ENCODE assay signal across 28 cellular contexts in the genomic region with DNA sequence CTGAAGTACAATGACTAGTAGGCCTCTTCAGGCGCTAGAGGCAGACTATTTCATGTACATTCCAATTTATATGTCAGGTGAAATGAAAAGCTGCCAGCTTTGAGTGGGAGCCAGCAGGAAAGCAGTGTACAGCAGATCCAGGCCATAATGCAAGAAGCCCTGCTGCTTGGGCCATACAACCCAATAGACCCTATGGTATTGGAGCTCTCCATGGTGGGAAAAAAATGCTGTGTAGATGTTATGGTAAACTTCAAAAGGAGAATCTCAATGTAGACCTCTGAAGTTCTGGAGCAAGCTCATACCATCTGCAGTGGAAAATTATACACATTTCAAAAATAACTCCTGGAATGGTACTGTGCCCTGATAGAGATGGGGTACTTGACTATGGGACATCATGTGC.
"Had no signal": no experiment of that assay in that cellular context is flagged by ENCODE, and none has a peak within 500 bp of the region (broad histone marks: within the 10 kb centered on the region; RNA-seq: fewer than 3 reads in every experiment).

No MANE protein-coding gene starts in this region.

- H3K27ac ChIP-seq: colonic mucosa, epithelial cell of prostate, esophagus squamous epithelium, gastrocnemius medialis, heart right ventricle, left lung, lower lobe of right lung had no signal

- ATAC-seq: effector memory CD8-positive, alpha-beta T cell; esophagus mucosa; gastrocnemius medialis; heart right ventricle; left cardiac atrium; left lung; left ventricle myocardium superior; lower lobe of right lung; mucosa of descending colon had no signal

- H3K4me3 ChIP-seq: colonic mucosa, esophagus squamous epithelium, gastrocnemius medialis, heart right ventricle, left lung, lower lobe of right lung, mucosa of descending colon had no signal

- H3K9me3 Mint-ChIP-seq: dendritic cell treated with granulocyte-macrophage colony-stimulating factor and Interleukin-4, amounts not matched to agents 40 ng/mL and 50 ng/mL, for 4 days; effector memory CD8-positive, alpha-beta T cell; endodermal cell; mesothelial cell of epicardium; naive B cell had no signal

- H3K36me3 Mint-ChIP-seq: mesothelial cell of epicardium, naive B cell had no signal

- H3K27me3 ChIP-seq: colonic mucosa, gastrocnemius medialis, heart right ventricle, left lung had no signal

- DNase-seq: colonic mucosa; cortex of kidney; effector CD8-positive, alpha-beta T cell; effector memory CD8-positive, alpha-beta T cell; endodermal cell; erythroblast; esophagus squamous epithelium; foreskin fibroblast; foreskin melanocyte; gastrocnemius medialis; glutamatergic neuron; head of caudate nucleus; heart right ventricle; hippocampal formation; left cardiac atrium; left lung; left ventricle myocardium superior; lower lobe of right lung; mesenchymal stem cell; mucosa of descending colon; naive B cell had no signal

- H3K4me3 Mint-ChIP-seq: dendritic cell treated with granulocyte-macrophage colony-stimulating factor and Interleukin-4, amounts not matched to agents 40 ng/mL and 50 ng/mL, for 4 days; effector memory CD8-positive, alpha-beta T cell; endodermal cell; mesothelial cell of epicardium; naive B cell had no signal

- H3K4me1 Mint-ChIP-seq: mesothelial cell of epicardium, naive B cell had no signal

- H3K36me3 ChIP-seq: colonic mucosa, esophagus squamous epithelium, gastrocnemius medialis, heart right ventricle, left lung, lower lobe of right lung had no signal

- H3K27ac Mint-ChIP-seq: dendritic cell treated with granulocyte-macrophage colony-stimulating factor and Interleukin-4, amounts not matched to agents 40 ng/mL and 50 ng/mL, for 4 days; effector memory CD8-positive, alpha-beta T cell; endodermal cell; mesothelial cell of epicardium; naive B cell had no signal

- H3K9me3 ChIP-seq: colonic mucosa, esophagus squamous epithelium, gastrocnemius medialis, heart right ventricle, left lung, lower lobe of right lung, mucosa of descending colon had no signal

- FAIRE-seq: endometrium, islet of Langerhans, keratinocyte had no signal

- H3K4me1 ChIP-seq: colonic mucosa, esophagus squamous epithelium, gastrocnemius medialis, heart right ventricle, left lung, lower lobe of right lung had no signal
